In genomic region chr11:3049430-3050243, GRCh38 we compare ENCODE assay signal across 8 cellular contexts. TPM values are rescaled to one million over a fixed set of nuclear protein-coding genes. Genes with fewer than 3 reads are reported as not detected.
DNase-seq lines count a peak whose midpoint lies in the region; ATAC-seq, FAIRE-seq and TF ChIP-seq lines count a peak whose summit lies in the region.

No MANE protein-coding gene starts in this region.

- intact Hi-C loops in PC-9 (cut with micrococcal nuclease; ENCODE audit: unreplicated experiment) = no loop called here
- intact Hi-C loops in activated T-helper 1 cell treated with anti-CD3 and anti-CD28 coated beads, Interleukin-12 subunit alpha, Interleukin-12 subunit beta, Interleukin-2, Interleukin-4 antibody, amounts not matched to agents 30 ng/mL and 10 ng/mL and 1 ng/mL, durations not matched to agents 14 hours and 24 hours and 36 hours (cut with micrococcal nuclease) = no loop called here

- peak overlapping the region; percentile 96 for H3K27ac Mint-ChIP-seq in activated T-helper 1 cell treated with anti-CD3 and anti-CD28 coated beads, Interleukin-12 subunit alpha, Interleukin-12 subunit beta, Interleukin-2, Interleukin-4 antibody, amounts not matched to agents 30 ng/mL and 10 ng/mL and 1 ng/mL, durations not matched to agents 14 hours and 24 hours and 36 hours

- H3K4me1 Mint-ChIP-seq in activated T-helper 1 cell treated with anti-CD3 and anti-CD28 coated beads, Interleukin-12 subunit alpha, Interleukin-12 subunit beta, Interleukin-2, Interleukin-4 antibody, amounts not matched to agents 30 ng/mL and 10 ng/mL and 1 ng/mL, durations not matched to agents 14 hours and 24 hours and 36 hours (ENCODE audit: low read depth) = peaks cover 18% of the 10 kb centered on the region

- no peak overlapping the region for H3K27ac ChIP-seq in PC-9

- in situ Hi-C loops in GM18951 (cut with MboI; ENCODE audit: low sequenced_read_pairs, unreplicated experiment) = no loop called here

- H3K4me3 ChIP-seq in PC-9 = no peak overlapping the region

- H4K20me1 ChIP-seq in PC-9 (ENCODE audit: insufficient read depth) = peaks cover 92% of the 10 kb centered on the region

- no peaks in the 10 kb centered on the region for H3K27me3 ChIP-seq in PC-9 (ENCODE audit: insufficient read depth, low read depth)

- no peaks in the 10 kb centered on the region for H3K9me2 ChIP-seq in PC-9 (ENCODE audit: insufficient read depth)

- peak; percentile 16 for TF ChIP-seq POLR2A in GM18951 (IDR thresholded peaks at IDR 0.05; ENCODE audit: extremely low read depth, insufficient read depth, insufficient read length)

- peak; percentile 85 for ATAC-seq in HG03159 (IDR thresholded peaks at IDR 0.05; ENCODE audit: unreplicated experiment)

- H3K4me2 ChIP-seq in PC-9 = peak overlapping the region; percentile 31

- DNase-seq in Ammon's horn (ENCODE audit: low spot score) (peak; percentile 95), PC-9 (peak; percentile 76 to 79), frontal cortex (ENCODE audit: low spot score in 2 of 2) (peak; percentile 79 to 90), pulmonary artery endothelial cell (ENCODE audit: low read depth, low spot score) (peak; percentile 82), iPS-NIHi7 (ENCODE audit: extremely low spot score) (no peak)
- peak; percentile 48 for DNase-seq in activated T-helper 1 cell treated with anti-CD3 and anti-CD28 coated beads, Interleukin-12 subunit alpha, Interleukin-12 subunit beta, Interleukin-2, Interleukin-4 antibody, amounts not matched to agents 30 ng/mL and 10 ng/mL and 1 ng/mL, durations not matched to agents 14 hours and 24 hours and 36 hours (ENCODE audit: low spot score)

- CTCF ChIA-PET in PC-9 (lab: Charles Lee) = interaction anchor here (0.9 kb wide), 1 partner anchor 42 kb away, joined by 3 read pairs; no protein-coding TSS in a partner anchor

- H3K4me3 Mint-ChIP-seq in activated T-helper 1 cell treated with anti-CD3 and anti-CD28 coated beads, Interleukin-12 subunit alpha, Interleukin-12 subunit beta, Interleukin-2, Interleukin-4 antibody, amounts not matched to agents 30 ng/mL and 10 ng/mL and 1 ng/mL, durations not matched to agents 14 hours and 24 hours and 36 hours = peak overlapping the region; percentile 45

- TF ChIP-seq CTCF in PC-9 (conservative IDR thresholded peaks at IDR 0.05) = no peak

- no peaks in the 10 kb centered on the region for H3K9me3 ChIP-seq in PC-9 (ENCODE audit: insufficient read depth, low read depth)

- no peaks in the 10 kb centered on the region for H3K27me3 Mint-ChIP-seq in activated T-helper 1 cell treated with anti-CD3 and anti-CD28 coated beads, Interleukin-12 subunit alpha, Interleukin-12 subunit beta, Interleukin-2, Interleukin-4 antibody, amounts not matched to agents 30 ng/mL and 10 ng/mL and 1 ng/mL, durations not matched to agents 14 hours and 24 hours and 36 hours (ENCODE audit: insufficient read depth)

- H3K36me3 ChIP-seq in PC-9 (ENCODE audit: low read depth) = 0 out of 2 replicates have a peak, but pooled peaks cover 4% of the 10 kb centered on the region

- no peaks in the 10 kb centered on the region; the same call in 1 of the 2 replicates for H3F3A ChIP-seq in PC-9 (ENCODE audit: insufficient read depth, low read depth)

- no peak for FAIRE-seq in frontal cortex (lab: Jason Lieb, UNC)

- peaks cover 66% of the 10 kb centered on the region for H3K79me2 ChIP-seq in PC-9 (ENCODE audit: low read depth)

- no TSS peak for BruUV-seq in PC-9 (replicated peaks; lab: Mats Ljungman, UMichigan)

- POLR2A ChIA-PET in PC-9 (lab: Charles Lee; ENCODE audit: unreplicated experiment) = interaction anchor here (0.6 to 0.7 kb wide), 2 partner anchors 25 to 42 kb away, joined by 3 to 4 read pairs; no protein-coding TSS in a partner anchor

- H2AFZ ChIP-seq in PC-9 = no peak overlapping the region

- H3K9me3 Mint-ChIP-seq in activated T-helper 1 cell treated with anti-CD3 and anti-CD28 coated beads, Interleukin-12 subunit alpha, Interleukin-12 subunit beta, Interleukin-2, Interleukin-4 antibody, amounts not matched to agents 30 ng/mL and 10 ng/mL and 1 ng/mL, durations not matched to agents 14 hours and 24 hours and 36 hours = no peaks in the 10 kb centered on the region

- peaks cover 21% of the 10 kb centered on the region for H3K36me3 Mint-ChIP-seq in activated T-helper 1 cell treated with anti-CD3 and anti-CD28 coated beads, Interleukin-12 subunit alpha, Interleukin-12 subunit beta, Interleukin-2, Interleukin-4 antibody, amounts not matched to agents 30 ng/mL and 10 ng/mL and 1 ng/mL, durations not matched to agents 14 hours and 24 hours and 36 hours (ENCODE audit: low read depth)

- H3K4me1 ChIP-seq in PC-9 (replicated peaks; ENCODE audit: insufficient read depth) = peaks cover 14% of the 10 kb centered on the region

RNA-seq across cellular contexts. Expression of gene CARS1, which starts 7.6 kb away (rescaled TPM):
- total RNA-seq in PC-9 (2021) (58.4 and 78.8 TPM in 2 replicates), frontal cortex (33.8 TPM), pulmonary artery endothelial cell (49.8 and 67.5 TPM in 2 replicates)
- 60.5 and 63.6 TPM in 2 replicates for total RNA-seq in activated T-helper 1 cell treated with anti-CD3 and anti-CD28 coated beads, Interleukin-12 subunit alpha, Interleukin-12 subunit beta, Interleukin-2, Interleukin-4 antibody, amounts not matched to agents 30 ng/mL and 10 ng/mL and 1 ng/mL, durations not matched to agents 14 hours and 24 hours and 36 hours

RNA-seq across cellular contexts. Expression of gene NAP1L4, which starts 57.5 kb away (rescaled TPM):
- total RNA-seq in PC-9 (2021) (73.3 and 86.7 TPM in 2 replicates), frontal cortex (245 TPM), pulmonary artery endothelial cell (162 and 188 TPM in 2 replicates)
- total RNA-seq in activated T-helper 1 cell treated with anti-CD3 and anti-CD28 coated beads, Interleukin-12 subunit alpha, Interleukin-12 subunit beta, Interleukin-2, Interleukin-4 antibody, amounts not matched to agents 30 ng/mL and 10 ng/mL and 1 ng/mL, durations not matched to agents 14 hours and 24 hours and 36 hours = 284 and 285 TPM in 2 replicates
